1 cellular context compared by ENCODE assay signal in the genomic region with DNA sequence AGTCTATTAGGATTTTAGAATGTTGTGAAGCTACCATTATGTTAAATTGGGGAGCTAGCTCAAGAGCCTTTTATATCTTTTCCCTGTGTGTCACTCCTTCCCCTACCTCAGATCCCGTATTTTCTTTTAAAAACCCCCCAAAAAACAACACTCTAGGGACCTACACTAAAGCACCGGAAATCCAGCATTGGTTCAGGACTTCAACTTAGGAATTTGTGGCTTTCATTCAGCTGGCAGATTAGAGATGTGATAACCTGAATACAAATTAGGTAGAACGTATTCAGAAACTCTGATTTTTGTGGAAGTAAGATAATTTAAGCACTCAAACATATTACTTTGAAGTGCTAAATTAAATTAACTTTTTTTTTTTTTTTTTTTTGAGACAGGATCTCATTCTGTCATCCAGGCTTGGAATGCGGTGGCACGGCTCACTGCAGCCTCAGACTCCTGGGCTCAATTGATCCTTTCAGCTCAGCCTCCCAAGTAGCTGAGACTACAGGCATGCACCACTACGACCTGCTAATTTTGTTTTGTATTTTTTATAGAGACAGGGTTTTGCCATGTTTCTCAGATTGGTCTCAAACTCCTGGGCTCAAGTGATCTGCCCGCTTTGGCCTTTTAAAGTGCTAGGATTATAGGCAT.
TF ChIP-seq lines count a peak whose summit lies in the region.

No MANE protein-coding gene starts in this region.

TF ChIP-seq in H1, 55 proteins besides CTCF, POLR2A, EP300 and RAD21:
- TF ChIP-seq TEAD4 (IDR thresholded peaks at IDR 0.05; ENCODE audit: low read depth, low read length), result 0 out of 2 replicates have a peak, but pooled peaks have one; percentile 54
- TF ChIP-seq CBX8 (IDR thresholded peaks at IDR 0.05; ENCODE audit: borderline replicate concordance, low read depth, low read length), result no peak
